In genomic region chr5:94240064-94240463, GRCh38 we compare ENCODE assay signal across 26 cellular contexts.
"Had no signal": no experiment of that assay in that cellular context is flagged by ENCODE, and none has a peak within 500 bp of the region (broad histone marks: within the 10 kb centered on the region; RNA-seq: fewer than 3 reads in every experiment).

No MANE protein-coding gene starts in this region.

- H3K9me3 ChIP-seq: thyroid gland, upper lobe of right lung had no signal

- H3K4me1 ChIP-seq: spleen, thyroid gland, upper lobe of right lung had no signal

- ATAC-seq: activated CD8-positive, alpha-beta T cell treated with anti-CD3 and anti-CD28 coated beads, Interleukin-2, amount 10 ng/mL, durations not matched to agents 7 days and 5 days; effector memory CD8-positive, alpha-beta T cell; naive thymus-derived CD4-positive, alpha-beta T cell; T-cell; upper lobe of right lung had no signal

- H3K4me3 Mint-ChIP-seq: activated CD8-positive, alpha-beta T cell treated with anti-CD3 and anti-CD28 coated beads, Interleukin-2, amount 10 ng/mL, durations not matched to agents 7 days and 5 days; activated naive CD4-positive, alpha-beta T cell treated with anti-CD3 and anti-CD28 coated beads, Interleukin-2, amount 50 U/mL, for 24 hours; central memory CD8-positive, alpha-beta T cell; effector memory CD8-positive, alpha-beta T cell; naive thymus-derived CD4-positive, alpha-beta T cell; neural crest cell; T-cell; T-helper 2 cell treated with Interferon-gamma antibody and Interleukin-4, amounts not matched to agents 5 μg/mL and 100 μg/mL, for 36 hours had no signal

- H3K4me3 ChIP-seq: lung, spleen, thyroid gland, upper lobe of right lung had no signal

- H3K36me3 Mint-ChIP-seq: activated naive CD4-positive, alpha-beta T cell treated with anti-CD3 and anti-CD28 coated beads, Interleukin-2, amount 50 U/mL, for 24 hours; naive thymus-derived CD4-positive, alpha-beta T cell; T-cell had no signal

- H3K4me1 Mint-ChIP-seq: activated naive CD4-positive, alpha-beta T cell treated with anti-CD3 and anti-CD28 coated beads, Interleukin-2, amount 50 U/mL, for 24 hours; central memory CD8-positive, alpha-beta T cell; naive thymus-derived CD4-positive, alpha-beta T cell; T-cell had no signal

- H3K27ac ChIP-seq: spleen, thyroid gland, upper lobe of right lung, VCaP had no signal

- H3K27me3 Mint-ChIP-seq: activated naive CD4-positive, alpha-beta T cell treated with anti-CD3 and anti-CD28 coated beads, Interleukin-2, amount 50 U/mL, for 24 hours; central memory CD8-positive, alpha-beta T cell; effector memory CD8-positive, alpha-beta T cell; naive thymus-derived CD4-positive, alpha-beta T cell; T-cell had no signal

- DNase-seq: activated CD4-positive, alpha-beta T cell treated with anti-CD3 and anti-CD28 coated beads for 1 hour; activated CD4-positive, alpha-beta T cell treated with anti-CD3 and anti-CD28 coated beads, Interleukin-2, amount 50 U/mL, for 1 hour; activated CD8-positive, alpha-beta T cell treated with anti-CD3 and anti-CD28 coated beads, Interleukin-2, amount 10 ng/mL, durations not matched to agents 7 days and 5 days; activated gamma-delta T cell treated with Interleukin-2 at 50 U/mL for 16 hours; aorta; effector memory CD8-positive, alpha-beta T cell; kidney; naive thymus-derived CD4-positive, alpha-beta T cell; retina; spleen; stimulated activated CD4-positive, alpha-beta T cell treated with anti-CD3 and anti-CD28 coated beads, Interleukin-4, amount 100 ng/mL, for 1 hour; stimulated activated naive CD4-positive, alpha-beta T cell; substantia nigra; T-cell; thyroid gland; upper lobe of right lung had no signal

- H3K36me3 ChIP-seq: esophagus muscularis mucosa, spleen, thyroid gland, upper lobe of right lung had no signal

- H3K27ac Mint-ChIP-seq: activated CD8-positive, alpha-beta T cell treated with anti-CD3 and anti-CD28 coated beads, Interleukin-2, amount 10 ng/mL, durations not matched to agents 7 days and 5 days; activated naive CD4-positive, alpha-beta T cell treated with anti-CD3 and anti-CD28 coated beads, Interleukin-2, amount 50 U/mL, for 24 hours; effector memory CD8-positive, alpha-beta T cell; naive thymus-derived CD4-positive, alpha-beta T cell; progenitor cell of endocrine pancreas; T-cell; T-helper 2 cell treated with Interferon-gamma antibody and Interleukin-4, amounts not matched to agents 5 μg/mL and 100 μg/mL, for 36 hours had no signal

- H3K9me3 Mint-ChIP-seq: activated naive CD4-positive, alpha-beta T cell treated with anti-CD3 and anti-CD28 coated beads, Interleukin-2, amount 50 U/mL, for 24 hours; effector memory CD8-positive, alpha-beta T cell; T-helper 2 cell treated with Interferon-gamma antibody and Interleukin-4, amounts not matched to agents 5 μg/mL and 100 μg/mL, for 36 hours had no signal

- H3K27me3 ChIP-seq: esophagus muscularis mucosa, spleen, thyroid gland, upper lobe of right lung had no signal

- FAIRE-seq: colon, endothelial cell of umbilical vein, kidney had no signal
